13 cellular contexts compared by ENCODE assay signal in the genomic region with DNA sequence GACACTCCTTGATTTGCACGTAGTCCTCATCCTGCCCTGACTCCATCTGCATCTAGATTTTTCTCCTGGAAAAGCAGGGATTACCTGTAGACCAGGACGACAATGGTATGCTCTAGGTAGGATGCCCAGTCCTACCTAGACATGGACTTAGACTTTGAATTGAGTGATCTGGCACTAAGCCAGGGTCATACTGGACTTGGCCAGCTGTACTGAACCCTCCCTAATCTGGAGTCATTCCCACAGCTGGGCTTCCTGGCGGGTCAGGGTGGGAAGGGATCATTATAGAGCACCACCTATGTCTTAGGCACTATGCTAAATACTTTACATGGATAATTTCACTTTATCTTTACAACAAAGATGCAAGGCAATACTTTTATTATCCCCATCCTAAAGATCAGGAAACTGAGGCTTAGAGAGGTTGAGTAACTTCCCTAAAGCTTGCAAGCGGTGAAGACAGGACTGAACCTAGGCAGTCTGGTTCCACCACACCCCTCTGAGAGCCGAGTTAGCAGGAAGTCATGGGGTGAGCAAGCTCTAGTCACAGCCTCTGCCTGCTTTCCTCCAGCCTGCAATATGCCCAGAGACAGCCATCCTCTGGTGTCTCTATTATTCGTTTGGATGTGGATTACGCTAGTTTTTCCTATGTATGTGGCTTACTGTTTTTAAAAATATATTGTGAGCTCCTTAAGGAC.
DNase-seq lines count a peak whose midpoint lies in the region; ATAC-seq and TF ChIP-seq lines count a peak whose summit lies in the region.
"Had no signal": no experiment of that assay in that cellular context is flagged by ENCODE, and none has a peak within 500 bp of the region (broad histone marks: within the 10 kb centered on the region; RNA-seq: fewer than 3 reads in every experiment).

No MANE protein-coding gene starts in this region.

- H3K27me3 Mint-ChIP-seq in CD14-positive monocyte (ENCODE audit: low read depth in 3 of 3) (peaks cover 0 to 1% (median 0%) of the 10 kb centered on the region in 3 donors), T-helper 17 cell (no peaks in the 10 kb centered on the region), chondrocyte (ENCODE audit: low read depth) (no peaks in the 10 kb centered on the region)
- H3K27me3 Mint-ChIP-seq: activated T-cell treated with anti-CD3 and anti-CD28 coated beads, Interleukin-2, amount 50 U/mL, for 24 hours had no signal

- H3K4me3 Mint-ChIP-seq in CD14-positive monocyte, result peak overlapping the region in 1 of 2 donors; percentile 26
- H3K4me3 Mint-ChIP-seq in T-helper 17 cell, result no peak overlapping the region
- H3K4me3 Mint-ChIP-seq in chondrocyte (ENCODE audit: unreplicated experiment), result no peak overlapping the region
- H3K4me3 Mint-ChIP-seq: activated T-cell treated with anti-CD3 and anti-CD28 coated beads, Interleukin-2, amount 50 U/mL, for 24 hours had no signal

- intact Hi-C loops in CD14-positive monocyte (cut with micrococcal nuclease), result no loop called here

- DNase-seq in CD14-positive monocyte (ENCODE audit: low spot score), result peak; percentile 70
- DNase-seq in HCEC 1CT, result peak; percentile 9
- no peak for DNase-seq in T-helper 17 cell
- DNase-seq in iris pigment epithelial cell (ENCODE audit: low read depth), result peak; percentile 22
- DNase-seq in NCI-H748 treated with DMSO at 0.1 percent for 48 hours (lab: John Stamatoyannopoulos, UW), result no peak
- no peak for DNase-seq in stimulated activated CD4-positive, alpha-beta T cell treated with anti-CD3 and anti-CD28 coated beads, Interleukin-2, amount 100 ng/mL, for 48 hours
- no peak for DNase-seq in chondrocyte (ENCODE audit: low spot score)
- DNase-seq: activated T-cell treated with anti-CD3 and anti-CD28 coated beads, Interleukin-2, amount 50 U/mL, for 24 hours; effector memory CD4-positive, alpha-beta T cell; glutamatergic neuron; stimulated activated naive CD8-positive, alpha-beta T cell treated with anti-CD3 and anti-CD28 coated beads, Interleukin-15, Interleukin-2, amounts not matched to agents 100 U/mL and 50 U/mL, for 24 hours had no signal

- H3K4me1 Mint-ChIP-seq in CD14-positive monocyte, result peaks cover 23% of the 10 kb centered on the region
- H3K4me1 Mint-ChIP-seq in T-helper 17 cell, result peaks cover 8% of the 10 kb centered on the region
- no peaks in the 10 kb centered on the region for H3K4me1 Mint-ChIP-seq in chondrocyte (ENCODE audit: low read depth)

- H3K27ac Mint-ChIP-seq in CD14-positive monocyte, result peak overlapping the region in 5 of 7 donors; percentile 48 to 82 (median 51)
- H3K27ac Mint-ChIP-seq in T-helper 17 cell, result peak overlapping the region; percentile 51
- no peak overlapping the region for H3K27ac Mint-ChIP-seq in chondrocyte (ENCODE audit: unreplicated experiment)
- H3K27ac Mint-ChIP-seq: activated T-cell treated with anti-CD3 and anti-CD28 coated beads, Interleukin-2, amount 50 U/mL, for 24 hours had no signal

- ATAC-seq in T-helper 17 cell (peak; percentile 33), HG03439 (IDR thresholded peaks at IDR 0.05; ENCODE audit: unreplicated experiment) (no peak)
- ATAC-seq: stimulated activated naive CD8-positive, alpha-beta T cell treated with anti-CD3 and anti-CD28 coated beads, Interleukin-15, Interleukin-2, amounts not matched to agents 100 U/mL and 50 U/mL, for 24 hours had no signal

- H3K36me3 Mint-ChIP-seq in CD14-positive monocyte (no peaks in the 10 kb centered on the region), T-helper 17 cell (ENCODE audit: low read depth) (no peaks in the 10 kb centered on the region), chondrocyte (ENCODE audit: low read depth) (no peaks in the 10 kb centered on the region)

- no peaks in the 10 kb centered on the region for H3K9me3 Mint-ChIP-seq in CD14-positive monocyte
- no peaks in the 10 kb centered on the region for H3K9me3 Mint-ChIP-seq in chondrocyte (ENCODE audit: low read depth)
- H3K9me3 Mint-ChIP-seq: activated T-cell treated with anti-CD3 and anti-CD28 coated beads, Interleukin-2, amount 50 U/mL, for 24 hours had no signal

- no peaks in the 10 kb centered on the region for H3K9me3 ChIP-seq in T-helper 17 cell (ENCODE audit: control insufficient read depth, low read length, poor library complexity, severe bottlenecking)
- H3K9me3 ChIP-seq: ascending aorta had no signal

- TF ChIP-seq CTCF in CD14-positive monocyte (IDR thresholded peaks at IDR 0.05), result no peak
- no peak for TF ChIP-seq CTCF in chondrocyte (IDR thresholded peaks at IDR 0.05)

Comparison
In these comparisons a context has a peak if more than half of its experiments do, and no peak if none do; other contexts are left out.
1. DNase-seq: peak in CD14-positive monocyte (single experiment), HCEC 1CT (single experiment) and iris pigment epithelial cell (single experiment); none in T-helper 17 cell (0 of 3), NCI-H748 treated with DMSO at 0.1 percent for 48 hours (single experiment), stimulated activated CD4-positive, alpha-beta T cell treated with anti-CD3 and anti-CD28 coated beads, Interleukin-2, amount 100 ng/mL, for 48 hours (0 of 2) and chondrocyte (single experiment).